Comparison of ENCODE assay signal across 8 cellular contexts in genomic region chr19:2268861-2269243, GRCh38. TPM values are rescaled to one million over a fixed set of nuclear protein-coding genes. Genes with fewer than 3 reads are reported as not detected.
DNase-seq lines count a peak whose midpoint lies in the region; ATAC-seq and TF ChIP-seq lines count a peak whose summit lies in the region.

No MANE protein-coding gene starts in this region.

- peak overlapping the region; percentile 78 for H3K4me3 Mint-ChIP-seq in natural killer cell

- DNase-seq in AG10803 (ENCODE audit: low read depth), result no peak
- DNase-seq in MM.1S, result no peak
- no peak for DNase-seq in dorsolateral prefrontal cortex
- DNase-seq in natural killer cell, result no peak
- no peak for DNase-seq in NCI-H1105 treated with DMSO at 0.1 percent for 48 hours (lab: John Stamatoyannopoulos, UW)
- DNase-seq in NCI-H748 treated with DMSO at 0.1 percent for 48 hours (lab: John Stamatoyannopoulos, UW), result no peak

- intact Hi-C loops in dorsolateral prefrontal cortex (cut with DNase I), result loop anchor here in 1 of 2 donors (1.0 kb wide), 1 partner anchor 33 kb away; the partner anchor contains the start of genes PLEKHJ1 and SF3A2
- intact Hi-C loops in natural killer cell (cut with micrococcal nuclease), result loop anchor here (1.0 kb wide), 1 partner anchor 33 kb away; the partner anchor contains the start of genes PLEKHJ1 and SF3A2

- no peaks in the 10 kb centered on the region for H3K36me3 Mint-ChIP-seq in natural killer cell

- peak overlapping the region; percentile 74 for H3K4me3 ChIP-seq in AG10803 (ENCODE audit: low read length)
- peak overlapping the region; percentile 85 for H3K4me3 ChIP-seq in MM.1S (ENCODE audit: low read length)
- H3K4me3 ChIP-seq in dorsolateral prefrontal cortex, result peak overlapping the region; percentile 54 to 100 (median 98)

- H3F3A ChIP-seq in MM.1S (ENCODE audit: insufficient read depth, low read length), result peaks cover 46% of the 10 kb centered on the region

- H3K9me2 ChIP-seq in MM.1S (replicated peaks; ENCODE audit: insufficient read depth, low read length), result no peaks in the 10 kb centered on the region

- H3K4me1 ChIP-seq in MM.1S (ENCODE audit: low read length), result peaks cover 35% of the 10 kb centered on the region

- TF ChIP-seq CTCF in AG10803 (conservative IDR thresholded peaks at IDR 0.05; ENCODE audit: low read length) (no peak), MM.1S (IDR thresholded peaks at IDR 0.05; ENCODE audit: low read length) (no peak), dorsolateral prefrontal cortex (IDR thresholded peaks at IDR 0.05 in 54 of 56, conservative IDR thresholded peaks at IDR 0.05 in 2 of 56; ENCODE audit: low read depth in 1 of 56, partially characterized antibody in 56 of 56) (no peak), natural killer cell (IDR thresholded peaks at IDR 0.05) (no peak)

- H3K27ac ChIP-seq in MM.1S (ENCODE audit: low read length), result no peak overlapping the region; the same call in 1 of the 2 replicates
- peak overlapping the region in 53 of 59 donors; percentile 10 to 99 (median 96) for H3K27ac ChIP-seq in dorsolateral prefrontal cortex

- H3K36me3 ChIP-seq in MM.1S (replicated peaks; ENCODE audit: insufficient read depth, low read length), result peaks cover 17% of the 10 kb centered on the region

- ATAC-seq in natural killer cell, result no peak
- no peak for ATAC-seq in GM21423 (IDR thresholded peaks at IDR 0.05; ENCODE audit: unreplicated experiment)
- ATAC-seq in GM18868 (IDR thresholded peaks at IDR 0.05; ENCODE audit: unreplicated experiment), result no peak

- H3K27ac Mint-ChIP-seq in natural killer cell, result peak overlapping the region; percentile 87 to 97

- no peaks in the 10 kb centered on the region for H3K27me3 Mint-ChIP-seq in natural killer cell (ENCODE audit: low read depth in 2 of 2)

- H2AFZ ChIP-seq in MM.1S (ENCODE audit: low read length), result peak overlapping the region; percentile 68

- peaks cover 38% of the 10 kb centered on the region for H4K20me1 ChIP-seq in MM.1S (ENCODE audit: insufficient read depth, low read length)

- H3K9me3 ChIP-seq in MM.1S (replicated peaks; ENCODE audit: insufficient read depth, low read length), result no peaks in the 10 kb centered on the region

- H3K9me3 Mint-ChIP-seq in natural killer cell, result no peaks in the 10 kb centered on the region

- no peaks in the 10 kb centered on the region for H3K27me3 ChIP-seq in MM.1S (replicated peaks; ENCODE audit: insufficient read depth, low read length)
- no peaks in the 10 kb centered on the region for H3K27me3 ChIP-seq in dorsolateral prefrontal cortex

- H3K9ac ChIP-seq in MM.1S (ENCODE audit: low read length), result peak overlapping the region; percentile 61

- peaks cover 57% of the 10 kb centered on the region for H3K79me2 ChIP-seq in MM.1S (ENCODE audit: low read length)

- H3K4me1 Mint-ChIP-seq in natural killer cell, result peaks cover 14 to 38% of the 10 kb centered on the region in 2 donors

- peak overlapping the region; percentile 90 for H3K4me2 ChIP-seq in MM.1S (ENCODE audit: low read depth, low read length)

RNA-seq across cellular contexts. Expression of gene JSRP1, which starts 12.6 kb away (rescaled TPM):
- total RNA-seq in dorsolateral prefrontal cortex (1 to 10 TPM in 34 of 120 experiments, under 1 TPM in 34, not detected in 52; 0.43 to 2.3 (median 1.0) TPM), natural killer cell (1 to 10 TPM in 1 of 3 donors, under 1 TPM in 1, not detected in 1; 0.82 to 2.0 TPM)

RNA-seq across cellular contexts. Expression of gene PEAK3, which starts 13.1 kb away (rescaled TPM):
- total RNA-seq in dorsolateral prefrontal cortex, result 1 to 10 TPM in 12 of 120 experiments, under 1 TPM in 101, not detected in 7; 0.16 to 1.5 (median 0.55) TPM
- total RNA-seq in natural killer cell, result 1 to 10 TPM; 5.7 to 9.5 (median 8.4) TPM

RNA-seq across cellular contexts. Expression of gene AMH, which starts 19.7 kb away (rescaled TPM):
- total RNA-seq in dorsolateral prefrontal cortex, result 10 to 100 TPM in 40 of 120 experiments, 1 to 10 TPM in 79, not detected in 1; 2.5 to 24.6 (median 7.6) TPM
- 1 to 10 TPM in 1 of 3 donors, under 1 TPM in 2; 0.55 to 2.1 (median 0.88) TPM for total RNA-seq in natural killer cell

RNA-seq across cellular contexts. Expression of gene SF3A2, which starts 32.2 kb away (rescaled TPM):
- total RNA-seq in dorsolateral prefrontal cortex (10 to 100 TPM; 27.0 to 68.4 (median 48.2) TPM), natural killer cell (100 to 1,000 TPM; 143 to 165 (median 147) TPM)

RNA-seq across cellular contexts. Expression of gene PLEKHJ1, which starts 32.7 kb away (rescaled TPM):
- total RNA-seq in dorsolateral prefrontal cortex (10 to 100 TPM; 32.8 to 66.7 (median 46.1) TPM), natural killer cell (10 to 100 TPM; 36.7 to 45.8 (median 44.7) TPM)
